Comparison of ENCODE assay signal across 32 cellular contexts in the genomic region with DNA sequence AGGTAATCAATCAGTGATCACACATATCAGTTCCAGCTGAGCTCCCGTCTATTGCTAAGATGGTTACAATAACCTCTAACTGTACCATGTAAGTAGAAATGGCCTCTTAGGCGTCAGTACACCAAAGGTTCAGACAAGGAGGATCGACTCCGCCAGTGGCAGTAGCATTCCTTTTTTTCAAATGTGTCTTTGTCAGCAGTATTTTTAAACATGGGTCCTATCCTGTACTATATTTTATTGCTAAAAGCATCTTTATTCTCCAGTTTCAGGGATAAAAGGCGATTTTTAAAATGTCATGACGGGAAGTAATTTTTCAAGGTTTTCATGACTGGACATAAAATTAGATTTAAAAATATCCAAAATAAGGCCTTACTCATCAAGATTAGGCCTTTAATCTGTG.
"Had no signal": no experiment of that assay in that cellular context is flagged by ENCODE, and none has a peak within 500 bp of the region (broad histone marks: within the 10 kb centered on the region; RNA-seq: fewer than 3 reads in every experiment).

No MANE protein-coding gene starts in this region.

- H3K4me1 ChIP-seq: breast epithelium had no signal

- H3K36me3 ChIP-seq: brain microvascular endothelial cell, breast epithelium, WERI-Rb-1 had no signal

- ATAC-seq: activated CD4-positive, alpha-beta T cell treated with anti-CD3 and anti-CD28 coated beads for 36 hours; activated CD4-positive, CD25-positive, alpha-beta regulatory T cell treated with anti-CD3 and anti-CD28 coated beads, Interleukin-2, amount 50 U/mL, for 24 hours; activated CD8-positive, alpha-beta memory T cell treated with anti-CD3 and anti-CD28 coated beads, Interleukin-2, amount 10 ng/mL, durations not matched to agents 7 days and 5 days; activated CD8-positive, alpha-beta T cell treated with anti-CD3 and anti-CD28 coated beads, Interleukin-2, amount 10 ng/mL, durations not matched to agents 7 days and 5 days; activated naive CD8-positive, alpha-beta T cell treated with anti-CD3 and anti-CD28 coated beads, Interleukin-2, amount 50 U/mL, for 24 hours; body of pancreas; WTC11 had no signal

- H3K4me3 ChIP-seq: body of pancreas, breast epithelium had no signal

- FAIRE-seq: astrocyte, TTC549 had no signal

- DNase-seq: activated CD4-positive, alpha-beta memory T cell treated with anti-CD3 and anti-CD28 coated beads, Interleukin-2, amount 10 ng/mL, durations not matched to agents 7 days and 5 days; activated CD4-positive, alpha-beta T cell treated with anti-CD3 and anti-CD28 coated beads for 1 hour; activated CD4-positive, alpha-beta T cell treated with anti-CD3 and anti-CD28 coated beads for 36 hours; activated CD4-positive, alpha-beta T cell treated with anti-CD3 and anti-CD28 coated beads for 48 hours; activated CD4-positive, alpha-beta T cell treated with anti-CD3 and anti-CD28 coated beads, Interleukin-2, amount 10 ng/mL, durations not matched to agents 7 days and 5 days; activated CD4-positive, alpha-beta T cell treated with anti-CD3 and anti-CD28 coated beads, Interleukin-2, amount 50 U/mL, for 48 hours; activated CD4-positive, CD25-positive, alpha-beta regulatory T cell; activated CD8-positive, alpha-beta memory T cell treated with anti-CD3 and anti-CD28 coated beads for 24 hours; activated CD8-positive, alpha-beta memory T cell treated with anti-CD3 and anti-CD28 coated beads, Interleukin-2, amount 10 ng/mL, durations not matched to agents 7 days and 5 days; activated CD8-positive, alpha-beta memory T cell treated with anti-CD3 and anti-CD28 coated beads, Interleukin-2, amount 50 U/mL, for 48 hours; activated CD8-positive, alpha-beta T cell treated with anti-CD3 and anti-CD28 coated beads, Interleukin-2, amount 10 ng/mL, durations not matched to agents 7 days and 5 days; activated effector memory CD4-positive, alpha-beta T cell treated with Interleukin-2 at 50 U/mL for 16 hours; activated gamma-delta T cell; activated naive CD4-positive, alpha-beta T cell treated with anti-CD3 and anti-CD28 coated beads, Interleukin-2, amount 10 ng/mL, durations not matched to agents 7 days and 5 days; activated naive CD4-positive, alpha-beta T cell treated with Interleukin-2 at 50 U/mL for 16 hours; activated naive CD8-positive, alpha-beta T cell treated with anti-CD3 and anti-CD28 coated beads, Interleukin-2, amount 10 ng/mL, durations not matched to agents 7 days and 5 days; activated naive CD8-positive, alpha-beta T cell treated with anti-CD3 and anti-CD28 coated beads, Interleukin-2, amount 50 U/mL, for 24 hours; activated T-cell treated with anti-CD3 and anti-CD28 coated beads, Interleukin-2, amount 50 U/mL, for 24 hours; activated T-cell treated with anti-CD3 and anti-CD28 coated beads, Interleukin-2, amount 50 U/mL, for 48 hours; aorta; body of pancreas; brain microvascular endothelial cell; central memory CD4-positive, alpha-beta T cell; T-helper 1 cell; T-helper 2 cell; T-helper 9 cell; WERI-Rb-1 had no signal

- H3K27ac ChIP-seq: body of pancreas, brain microvascular endothelial cell, breast epithelium, WERI-Rb-1 had no signal

- H3K27me3 ChIP-seq: brain microvascular endothelial cell, breast epithelium had no signal

- H3K9me3 ChIP-seq: body of pancreas, breast epithelium had no signal
